30 cellular contexts compared by ENCODE assay signal in genomic region chrX:39251995-39252394, GRCh38.
"Had no signal": no experiment of that assay in that cellular context is flagged by ENCODE, and none has a peak within 500 bp of the region (broad histone marks: within the 10 kb centered on the region; RNA-seq: fewer than 3 reads in every experiment).

No MANE protein-coding gene starts in this region.

- ATAC-seq: activated CD4-positive, alpha-beta T cell treated with anti-CD3 and anti-CD28 coated beads for 36 hours; activated CD8-positive, alpha-beta memory T cell treated with anti-CD3 and anti-CD28 coated beads, Interleukin-2, amount 10 ng/mL, durations not matched to agents 7 days and 5 days; K562; Panc1 had no signal

- H3K27me3 Mint-ChIP-seq: activated CD4-positive, alpha-beta T cell treated with anti-CD3 and anti-CD28 coated beads for 36 hours; activated CD4-positive, alpha-beta T cell treated with anti-CD3 and anti-CD28 coated beads, Interleukin-2, amount 10 ng/mL, durations not matched to agents 7 days and 5 days; activated CD8-positive, alpha-beta memory T cell treated with anti-CD3 and anti-CD28 coated beads, Interleukin-2, amount 10 ng/mL, durations not matched to agents 7 days and 5 days had no signal

- H3K27ac Mint-ChIP-seq: activated CD4-positive, alpha-beta T cell treated with anti-CD3 and anti-CD28 coated beads for 36 hours; activated CD4-positive, alpha-beta T cell treated with anti-CD3 and anti-CD28 coated beads, Interleukin-2, amount 10 ng/mL, durations not matched to agents 7 days and 5 days; activated CD8-positive, alpha-beta memory T cell treated with anti-CD3 and anti-CD28 coated beads, Interleukin-2, amount 10 ng/mL, durations not matched to agents 7 days and 5 days; brain had no signal

- H3K9me3 ChIP-seq: MG63, SJSA1, SK-N-SH had no signal

- H3K4me3 Mint-ChIP-seq: activated CD4-positive, alpha-beta T cell treated with anti-CD3 and anti-CD28 coated beads for 36 hours; activated CD4-positive, alpha-beta T cell treated with anti-CD3 and anti-CD28 coated beads, Interleukin-2, amount 10 ng/mL, durations not matched to agents 7 days and 5 days; activated CD8-positive, alpha-beta memory T cell treated with anti-CD3 and anti-CD28 coated beads, Interleukin-2, amount 10 ng/mL, durations not matched to agents 7 days and 5 days; brain had no signal

- FAIRE-seq: bronchial epithelial cell, K562, TTC549 had no signal

- DNase-seq: activated CD4-positive, alpha-beta T cell treated with anti-CD3 and anti-CD28 coated beads for 36 hours; activated CD4-positive, alpha-beta T cell treated with anti-CD3 and anti-CD28 coated beads, Interleukin-2, amount 10 ng/mL, durations not matched to agents 7 days and 5 days; activated CD4-positive, alpha-beta T cell treated with anti-CD3 and anti-CD28 coated beads, Interleukin-2, amount 50 U/mL, for 48 hours; activated CD8-positive, alpha-beta memory T cell treated with anti-CD3 and anti-CD28 coated beads for 24 hours; activated CD8-positive, alpha-beta memory T cell treated with anti-CD3 and anti-CD28 coated beads, Interleukin-2, amount 10 ng/mL, durations not matched to agents 7 days and 5 days; activated CD8-positive, alpha-beta memory T cell treated with anti-CD3 and anti-CD28 coated beads, Interleukin-2, amount 50 U/mL, for 48 hours; activated effector memory CD4-positive, alpha-beta T cell treated with anti-CD3 and anti-CD28 coated beads, Interleukin-2, amount 50 U/mL, for 16 hours; activated naive CD4-positive, alpha-beta T cell; activated naive CD4-positive, alpha-beta T cell treated with anti-CD3 and anti-CD28 coated beads, Interleukin-2, amount 50 U/mL, for 16 hours; activated T-cell treated with anti-CD3 and anti-CD28 coated beads, Interleukin-2, amount 50 U/mL, for 48 hours; anterior cingulate cortex; caudate nucleus; cerebellar nuclear complex; MG63; NCI-H1048; NCI-H1105 treated with DMSO at 0.1 percent for 48 hours; NCI-H1436; NCI-H1694; NCI-H1930; NCI-H2081 treated with DMSO at 0.1 percent for 48 hours; NCI-H345; NCI-H524 treated with DMSO at 0.1 percent for 48 hours; SHP77 treated with DMSO at 0.1 percent for 48 hours; SK-N-SH had no signal

- H3K36me3 Mint-ChIP-seq: activated CD8-positive, alpha-beta memory T cell treated with anti-CD3 and anti-CD28 coated beads, Interleukin-2, amount 10 ng/mL, durations not matched to agents 7 days and 5 days; brain had no signal
